Comparison of ENCODE assay signal across 8 cellular contexts in genomic region chr10:91907914-91908357, GRCh38. TPM values are rescaled to one million over a fixed set of nuclear protein-coding genes. Genes with fewer than 3 reads are reported as not detected.
DNase-seq lines count a peak whose midpoint lies in the region; ATAC-seq and TF ChIP-seq lines count a peak whose summit lies in the region.

No MANE protein-coding gene starts in this region.

- peak; percentile 13 for DNase-seq in GM03348 (ENCODE audit: low spot score)
- DNase-seq in HuH-7 (ENCODE audit: low spot score) = peak; percentile 20
- no peak for DNase-seq in MCF 10A (ENCODE audit: unreplicated experiment)
- peak; percentile 63 for DNase-seq in left kidney (ENCODE audit: low read depth, low spot score)
- DNase-seq in tibial artery = no peak
- no peak for DNase-seq in epidermal melanocyte (ENCODE audit: insufficient read length, low spot score)
- no peak for DNase-seq in stimulated activated CD8-positive, alpha-beta memory T cell treated with anti-CD3 and anti-CD28 coated beads, Interleukin-4, amount 100 ng/mL, for 48 hours

- intact Hi-C loops in MCF 10A (cut with micrococcal nuclease) (no loop called here), tibial artery (cut with DNase I; ENCODE audit: low total_unique reads) (loop anchor here (10.0 kb wide), 1 partner anchor 143 kb away; no protein-coding TSS in a partner anchor)

- BruUV-seq in MCF 10A (replicated peaks; lab: Mats Ljungman, UMichigan) = no TSS peak

- H3K36me3 Mint-ChIP-seq in MCF 10A (ENCODE audit: insufficient read depth, unreplicated experiment) = no peaks in the 10 kb centered on the region

- peak overlapping the region; percentile 76 for H3K4me3 Mint-ChIP-seq in MCF 10A (ENCODE audit: unreplicated experiment)

- peaks cover 6% of the 10 kb centered on the region for H3K4me1 Mint-ChIP-seq in MCF 10A (ENCODE audit: insufficient read depth, unreplicated experiment)

- CTCF ChIA-PET in MCF 10A (lab: Yijun Ruan, JAX) = interaction anchor here (0.6 to 1.4 kb wide), 8 partner anchors 9 to 530 kb away, joined by 3 to 5 read pairs (median 3); partner anchors contain the start of genes BTAF1 and TNKS2

- TF ChIP-seq CTCF in MCF 10A (IDR thresholded peaks at IDR 0.05; ENCODE audit: unreplicated experiment) = no peak
- no peak for TF ChIP-seq CTCF in tibial artery (IDR thresholded peaks at IDR 0.05)

- ATAC-seq in GM19324 (IDR thresholded peaks at IDR 0.05; ENCODE audit: low FRiP score, unreplicated experiment) = no peak

- no peaks in the 10 kb centered on the region for H3K9me3 Mint-ChIP-seq in MCF 10A (ENCODE audit: unreplicated experiment)

- no peaks in the 10 kb centered on the region for H3K9me3 ChIP-seq in tibial artery

- peak overlapping the region; percentile 76 to 80 for H3K27ac ChIP-seq in tibial artery

- H3K4me3 ChIP-seq in tibial artery = peak overlapping the region; percentile 72 to 84

- peaks cover 0 to 21% (median 8%) of the 10 kb centered on the region in 4 donors for H3K4me1 ChIP-seq in tibial artery

- H3K36me3 ChIP-seq in tibial artery = no peaks in the 10 kb centered on the region

- no peak overlapping the region for H3K27ac Mint-ChIP-seq in MCF 10A (ENCODE audit: low read depth, unreplicated experiment)

- no peaks in the 10 kb centered on the region for H3K27me3 Mint-ChIP-seq in MCF 10A (ENCODE audit: insufficient read depth, unreplicated experiment)

- H3K27me3 ChIP-seq in tibial artery = no peaks in the 10 kb centered on the region

- POLR2A ChIA-PET in MCF 10A (lab: Yijun Ruan, JAX) = interaction anchor here (0.6 to 3.1 kb wide), 10 partner anchors 11 to 149 kb away, joined by 3 to 41 read pairs (median 6); partner anchors contain the start of genes BTAF1 and TNKS2

RNA-seq across cellular contexts. Expression of gene FGFBP3, which starts 1.4 kb away (rescaled TPM):
- total RNA-seq in MCF 10A (2022) = 0.86 and 1.1 TPM in 2 replicates

RNA-seq across cellular contexts. Expression of gene BTAF1, which starts 15.6 kb away (rescaled TPM):
- total RNA-seq in MCF 10A (2022) = 35.5 and 37.0 TPM in 2 replicates

Comparison
In these comparisons a context has a peak if more than half of its experiments do, and no peak if none do; other contexts are left out.
1. DNase-seq: peak in GM03348 (single experiment), HuH-7 (single experiment) and left kidney (single experiment); none in MCF 10A (single experiment), tibial artery (0 of 2), epidermal melanocyte (single experiment) and stimulated activated CD8-positive, alpha-beta memory T cell treated with anti-CD3 and anti-CD28 coated beads, Interleukin-4, amount 100 ng/mL, for 48 hours (single experiment).